Comparison of ENCODE assay signal across 8 cellular contexts in the genomic region with DNA sequence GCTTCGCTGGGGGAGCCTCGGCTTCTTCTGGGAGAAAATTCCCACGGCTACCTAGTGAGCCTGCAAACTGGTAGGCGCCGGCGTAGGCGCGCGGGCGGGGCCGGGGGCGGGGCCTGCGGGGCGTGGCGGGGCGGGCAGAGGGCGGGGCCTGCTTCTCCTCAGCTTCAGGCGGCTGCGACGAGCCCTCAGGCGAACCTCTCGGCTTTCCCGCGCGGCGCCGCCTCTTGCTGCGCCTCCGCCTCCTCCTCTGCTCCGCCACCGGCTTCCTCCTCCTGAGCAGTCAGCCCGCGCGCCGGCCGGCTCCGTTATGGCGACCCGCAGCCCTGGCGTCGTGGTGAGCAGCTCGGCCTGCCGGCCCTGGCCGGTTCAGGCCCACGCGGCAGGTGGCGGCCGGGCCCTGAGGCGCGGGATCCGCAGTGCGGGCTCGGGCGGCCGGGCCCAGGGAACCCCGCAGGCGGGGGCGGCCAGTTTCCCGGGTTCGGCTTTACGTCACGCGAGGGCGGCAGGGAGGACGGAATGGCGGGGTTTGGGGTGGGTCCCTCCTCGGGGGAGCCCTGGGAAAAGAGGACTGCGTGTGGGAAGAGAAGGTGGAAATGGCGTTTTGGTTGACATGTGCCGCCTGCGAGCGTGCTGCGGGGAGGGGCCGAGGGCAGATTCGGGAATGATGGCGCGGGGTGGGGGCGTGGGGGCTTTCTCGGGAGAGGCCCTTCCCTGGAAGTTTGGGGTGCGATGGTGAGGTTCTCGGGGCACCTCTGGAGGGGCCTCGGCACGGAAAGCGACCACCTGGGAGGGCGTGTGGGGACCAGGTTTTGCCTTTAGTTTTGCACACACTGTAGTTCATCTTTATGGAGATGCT. TPM values are rescaled to one million over a fixed set of nuclear protein-coding genes. Genes with fewer than 3 reads are reported as not detected.
DNase-seq lines count a peak whose midpoint lies in the region; ATAC-seq and TF ChIP-seq lines count a peak whose summit lies in the region.

A gene with protein sequence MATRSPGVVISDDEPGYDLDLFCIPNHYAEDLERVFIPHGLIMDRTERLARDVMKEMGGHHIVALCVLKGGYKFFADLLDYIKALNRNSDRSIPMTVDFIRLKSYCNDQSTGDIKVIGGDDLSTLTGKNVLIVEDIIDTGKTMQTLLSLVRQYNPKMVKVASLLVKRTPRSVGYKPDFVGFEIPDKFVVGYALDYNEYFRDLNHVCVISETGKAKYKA (plus strand): TSS at position 161 of the 856 bp plus-strand sequence. CDS start 147 bp downstream, at position 308.

- H3K27ac ChIP-seq in KOPT-K1 (ENCODE audit: low read depth, low read length, poor library complexity, severe bottlenecking) (peak within 1 kb of the TSS; percentile 83), SJCRH30 (peak within 1 kb of the TSS; percentile 56), foreskin keratinocyte (peak within 1 kb of the TSS; percentile 91), stomach smooth muscle (ENCODE audit: low read length) (peak within 1 kb of the TSS; percentile 70)

- no peaks in the 10 kb centered on the region for H3K4me1 ChIP-seq in SJCRH30
- H3K4me1 ChIP-seq in foreskin keratinocyte = peaks cover 5% of the 10 kb centered on the region
- H3K4me1 ChIP-seq in neuron (ENCODE audit: insufficient read depth, low read length) = no peaks in the 10 kb centered on the region
- H3K4me1 ChIP-seq in stomach smooth muscle (ENCODE audit: control insufficient read depth, insufficient read depth, low read length) = no peaks in the 10 kb centered on the region

- H3K36me3 ChIP-seq in KOPT-K1 (ENCODE audit: insufficient read depth, low read length) = peaks cover 4% of the 10 kb centered on the region; the same call in 1 of the 2 replicates
- H3K36me3 ChIP-seq in SJCRH30 = no peaks in the 10 kb centered on the region
- no peaks in the 10 kb centered on the region for H3K36me3 ChIP-seq in neuron (ENCODE audit: insufficient read depth, low read length)
- H3K36me3 ChIP-seq in stomach smooth muscle (ENCODE audit: control insufficient read depth in 2 of 2, insufficient read depth in 2 of 2, low read length in 2 of 2) = no peaks in the 10 kb centered on the region

- DNase-seq in DMS79 (lab: John Stamatoyannopoulos, UW) (peak; percentile 40), SJCRH30 (peak; percentile 80 to 82), activated gamma-delta T cell treated with Interleukin-2 at 50 U/mL for 16 hours (peak; percentile 64), foreskin keratinocyte (peak in 1 of 2 donors; percentile 42)

- H3K9me3 ChIP-seq in KOPT-K1 (ENCODE audit: insufficient read depth, low read length, poor library complexity, severe bottlenecking) = no peaks in the 10 kb centered on the region
- H3K9me3 ChIP-seq in SJCRH30 (replicated peaks) = no peaks in the 10 kb centered on the region
- no peaks in the 10 kb centered on the region for H3K9me3 ChIP-seq in neuron (ENCODE audit: low read length)
- no peaks in the 10 kb centered on the region for H3K9me3 ChIP-seq in stomach smooth muscle (ENCODE audit: control insufficient read depth in 2 of 2, low read length in 2 of 2)

- ATAC-seq in GM21723 (IDR thresholded peaks at IDR 0.05; ENCODE audit: unreplicated experiment) (peak; percentile 95), foreskin keratinocyte (peak; percentile 92)

- H2AFZ ChIP-seq in neuron (ENCODE audit: low read depth, low read length) = peak within 1 kb of the TSS; percentile 76

- H3K9ac ChIP-seq in stomach smooth muscle (ENCODE audit: low read length in 2 of 2) = peak within 1 kb of the TSS; percentile 47 to 76

- H3K27me3 ChIP-seq in SJCRH30 (no peaks in the 10 kb centered on the region), foreskin keratinocyte (no peaks in the 10 kb centered on the region), neuron (ENCODE audit: insufficient read depth, low read length) (no peaks in the 10 kb centered on the region), stomach smooth muscle (ENCODE audit: control insufficient read depth in 1 of 2, insufficient read depth in 2 of 2, low read length in 2 of 2) (peaks cover 0 to 2% of the 10 kb centered on the region in 2 donors)

- peak within 1 kb of the TSS; percentile 84 for H3K4me3 ChIP-seq in SJCRH30
- H3K4me3 ChIP-seq in neuron (ENCODE audit: low read length) = peak within 1 kb of the TSS; percentile 56
- peak within 1 kb of the TSS; percentile 70 to 76 for H3K4me3 ChIP-seq in stomach smooth muscle (ENCODE audit: low read length in 2 of 2)

- TF ChIP-seq CTCF in foreskin keratinocyte (conservative IDR thresholded peaks at IDR 0.05) = no peak

RNA-seq across cellular contexts. Expression of the gene that starts here (rescaled TPM):
- 20.6 and 24.0 TPM in 2 replicates for total RNA-seq in SJCRH30 (2014; rRNA removed; shearing (Covaris generic))
- total RNA-seq in foreskin keratinocyte = 40.0 and 43.2 TPM in 2 replicates
- 51.1 and 65.0 TPM in 2 replicates for polyA plus RNA-seq in foreskin keratinocyte
